In genomic region chr3:138412821-138413531, GRCh38 we compare ENCODE assay signal across 9 cellular contexts. TPM values are rescaled to one million over a fixed set of nuclear protein-coding genes. Genes with fewer than 3 reads are reported as not detected.
A peak's percentile ranks its signal among the peaks of the same experiment; 100 is the strongest.
DNase-seq lines count a peak whose midpoint lies in the region; TF ChIP-seq lines count a peak whose summit lies in the region.
"Had no signal": no experiment of that assay in that cellular context is flagged by ENCODE, and none has a peak within 500 bp of the region (broad histone marks: within the 10 kb centered on the region; RNA-seq: fewer than 3 reads in every experiment).

No MANE protein-coding gene starts in this region.

- H3K4me3 ChIP-seq in NB4 (ENCODE audit: low read depth, low read length) (no peak overlapping the region), neuronal stem cell (ENCODE audit: low read length in 2 of 2) (no peak overlapping the region), breast epithelium (no peak overlapping the region)
- no peak overlapping the region for H3K4me3 ChIP-seq in effector memory CD4-positive, alpha-beta T cell (ENCODE audit: insufficient read depth, low read depth, low read length, poor library complexity, severe bottlenecking)

- H3K36me3 ChIP-seq in neuronal stem cell (replicated peaks in 1 of 2; ENCODE audit: control insufficient read depth in 2 of 2, insufficient read depth in 2 of 2, low read length in 2 of 2): no peaks in the 10 kb centered on the region
- no peaks in the 10 kb centered on the region for H3K36me3 ChIP-seq in breast epithelium
- no peaks in the 10 kb centered on the region for H3K36me3 ChIP-seq in effector memory CD4-positive, alpha-beta T cell (ENCODE audit: control insufficient read depth, insufficient read depth, low read length)

- H3K27me3 Mint-ChIP-seq in chondrocyte (ENCODE audit: low read depth): no peaks in the 10 kb centered on the region

- H3K27ac ChIP-seq in neuronal stem cell (replicated peaks; ENCODE audit: low read length) (no peak overlapping the region), breast epithelium (no peak overlapping the region)
- H3K27ac ChIP-seq in effector memory CD4-positive, alpha-beta T cell (ENCODE audit: insufficient read depth, low read length, poor library complexity, severe bottlenecking): no peak overlapping the region

- H3K36me3 Mint-ChIP-seq in chondrocyte (ENCODE audit: low read depth): no peaks in the 10 kb centered on the region
- H3K36me3 Mint-ChIP-seq: activated naive CD8-positive, alpha-beta T cell treated with anti-CD3 and anti-CD28 coated beads, Interleukin-2, amount 10 ng/mL, durations not matched to agents 7 days and 5 days had no signal

- H3K4me2 ChIP-seq in neuronal stem cell (ENCODE audit: insufficient read depth, low read length, poor library complexity, severe bottlenecking): no peak overlapping the region

- H2BK15ac ChIP-seq in neuronal stem cell (ENCODE audit: low read length): no peak overlapping the region

- H3K18ac ChIP-seq in neuronal stem cell (ENCODE audit: low read length): no peak overlapping the region

- no peaks in the 10 kb centered on the region for H3K9me3 Mint-ChIP-seq in chondrocyte (ENCODE audit: low read depth)
- H3K9me3 Mint-ChIP-seq: activated naive CD8-positive, alpha-beta T cell treated with anti-CD3 and anti-CD28 coated beads, Interleukin-2, amount 10 ng/mL, durations not matched to agents 7 days and 5 days had no signal

- H2BK5ac ChIP-seq in neuronal stem cell (ENCODE audit: low read length): no peak overlapping the region

- no peak overlapping the region for H2AK5ac ChIP-seq in neuronal stem cell (ENCODE audit: low read depth, low read length)

- no peaks in the 10 kb centered on the region for H3K4me1 ChIP-seq in neuronal stem cell (ENCODE audit: control insufficient read depth in 2 of 2, insufficient read depth in 1 of 2, low read depth in 1 of 2, low read length in 2 of 2)
- H3K4me1 ChIP-seq in breast epithelium: no peaks in the 10 kb centered on the region
- H3K4me1 ChIP-seq in effector memory CD4-positive, alpha-beta T cell (ENCODE audit: control insufficient read depth, insufficient read depth, low read length, poor library complexity, severe bottlenecking): no peaks in the 10 kb centered on the region

- H3K4me3 Mint-ChIP-seq in chondrocyte (ENCODE audit: unreplicated experiment): no peak overlapping the region
- H3K4me3 Mint-ChIP-seq: activated naive CD8-positive, alpha-beta T cell treated with anti-CD3 and anti-CD28 coated beads, Interleukin-2, amount 10 ng/mL, durations not matched to agents 7 days and 5 days had no signal

- no CpG with 5 or more reads among the region's 7 CpGs for WGBS in neuronal stem cell (ENCODE audit: extremely low coverage in 2 of 2, insufficient read length in 2 of 2, insufficient replicate concordance in 1 of 2), 2 donors

- intact Hi-C loops in breast epithelium (cut with DNase I; ENCODE audit: low total_unique reads): no loop called here

- DNase-seq in GM04504 (ENCODE audit: low read depth) (peak; percentile 35), NB4 (ENCODE audit: low read depth) (peak; percentile 73), chondrocyte (ENCODE audit: low spot score) (no peak), neuronal stem cell (ENCODE audit: low spot score) (no peak), breast epithelium (ENCODE audit: low spot score in 2 of 2) (no peak), UCSD-AML1 (lab: John Stamatoyannopoulos, UW; ENCODE audit: unreplicated experiment) (no peak)
- no peak for DNase-seq in effector memory CD4-positive, alpha-beta T cell
- DNase-seq: activated naive CD8-positive, alpha-beta T cell treated with anti-CD3 and anti-CD28 coated beads, Interleukin-2, amount 10 ng/mL, durations not matched to agents 7 days and 5 days; effector CD8-positive, alpha-beta T cell had no signal

- peaks cover 9% of the 10 kb centered on the region for H3K4me1 Mint-ChIP-seq in chondrocyte (ENCODE audit: low read depth)
- H3K4me1 Mint-ChIP-seq: activated naive CD8-positive, alpha-beta T cell treated with anti-CD3 and anti-CD28 coated beads, Interleukin-2, amount 10 ng/mL, durations not matched to agents 7 days and 5 days had no signal

- H3K4ac ChIP-seq in neuronal stem cell (ENCODE audit: low read length): no peak overlapping the region

- no peak for TF ChIP-seq POLR2A in NB4 (IDR thresholded peaks at IDR 0.05; ENCODE audit: extremely low read depth, insufficient read length)
- no peak for TF ChIP-seq POLR2A in breast epithelium (IDR thresholded peaks at IDR 0.05)

- no peak overlapping the region for H4K91ac ChIP-seq in neuronal stem cell (ENCODE audit: low read depth, low read length, poor library complexity)

- H3K27ac Mint-ChIP-seq in chondrocyte (ENCODE audit: unreplicated experiment): peak overlapping the region; percentile 36
- H3K27ac Mint-ChIP-seq: activated naive CD8-positive, alpha-beta T cell treated with anti-CD3 and anti-CD28 coated beads, Interleukin-2, amount 10 ng/mL, durations not matched to agents 7 days and 5 days had no signal

- no peak overlapping the region for H4K8ac ChIP-seq in neuronal stem cell (ENCODE audit: low read depth, low read length)

- H2AFZ ChIP-seq in neuronal stem cell (ENCODE audit: low read length): peak overlapping the region; percentile 19

- TF ChIP-seq CTCF in NB4 (IDR thresholded peaks at IDR 0.05; ENCODE audit: low read depth, low read length) (peak; percentile 2), chondrocyte (IDR thresholded peaks at IDR 0.05) (no peak), breast epithelium (IDR thresholded peaks at IDR 0.05) (no peak)

- H2BK12ac ChIP-seq in neuronal stem cell (ENCODE audit: low read length): no peak overlapping the region

- H3K23ac ChIP-seq in neuronal stem cell (ENCODE audit: low read depth, low read length, poor library complexity): no peak overlapping the region

- H3K79me1 ChIP-seq in neuronal stem cell (ENCODE audit: low read depth, low read length): no peaks in the 10 kb centered on the region

- no peak overlapping the region for H2BK120ac ChIP-seq in neuronal stem cell (ENCODE audit: low read depth, low read length)

- H3K9me3 ChIP-seq in neuronal stem cell (replicated peaks in 1 of 2; ENCODE audit: control insufficient read depth in 2 of 2, insufficient read depth in 1 of 2, low read depth in 1 of 2, low read length in 2 of 2): no peaks in the 10 kb centered on the region
- no peaks in the 10 kb centered on the region for H3K9me3 ChIP-seq in breast epithelium
- H3K9me3 ChIP-seq in effector memory CD4-positive, alpha-beta T cell (ENCODE audit: control insufficient read depth, low read length): no peaks in the 10 kb centered on the region

- no peak overlapping the region for H3K9ac ChIP-seq in neuronal stem cell (ENCODE audit: low read depth, low read length, poor library complexity)

- H3K27me3 ChIP-seq in neuronal stem cell (ENCODE audit: control insufficient read depth in 3 of 3, insufficient read depth in 3 of 3, low read depth in 1 of 3, low read length in 3 of 3) (peaks cover 0 to 5% (median 0%) of the 10 kb centered on the region in 3 experiments), breast epithelium (no peaks in the 10 kb centered on the region)
- no peaks in the 10 kb centered on the region for H3K27me3 ChIP-seq in effector memory CD4-positive, alpha-beta T cell (replicated peaks; ENCODE audit: control insufficient read depth, insufficient read depth, low read length, poor library complexity, severe bottlenecking)

- H3K14ac ChIP-seq in neuronal stem cell (ENCODE audit: low read length): no peak overlapping the region

RNA-seq across cellular contexts. Expression of gene ESYT3, which starts 21.4 kb away (rescaled TPM):
- total RNA-seq in chondrocyte (0.39 to 0.70 TPM (median 0.54 TPM) in 3 replicates), breast epithelium (1 to 10 TPM in 2 of 3 donors, under 1 TPM in 1; 0.32 to 4.2 (median 2.3) TPM)
- 0.35 TPM for polyA plus RNA-seq in neuronal stem cell (2013, experiment 1 of 2)
- polyA plus RNA-seq in neuronal stem cell (2013, experiment 2 of 2): 0.39 TPM

Comparison
In these comparisons a context has a peak if more than half of its experiments do, and no peak if none do; other contexts are left out.
1. DNase-seq: peak in GM04504 (single experiment) and NB4 (single experiment); none in chondrocyte (single experiment), neuronal stem cell (single experiment), breast epithelium (0 of 2), effector memory CD4-positive, alpha-beta T cell (0 of 3) and UCSD-AML1 (single experiment).